ENCODE assay signal across 17 cellular contexts in genomic region chr1:234920136-234920842, GRCh38.
DNase-seq lines count a peak whose midpoint lies in the region; FAIRE-seq and TF ChIP-seq lines count a peak whose summit lies in the region.
"Had no signal": no experiment of that assay in that cellular context is flagged by ENCODE, and none has a peak within 500 bp of the region (broad histone marks: within the 10 kb centered on the region; RNA-seq: fewer than 3 reads in every experiment).

No MANE protein-coding gene starts in this region.

- FAIRE-seq in endothelial cell of umbilical vein (lab: Jason Lieb, UNC): no peak
- FAIRE-seq: bronchial epithelial cell, HTR-8/SVneo had no signal

- CTCF ChIA-PET in endothelial cell of umbilical vein (lab: Charles Lee): interaction anchor here (2.2 to 2.9 kb wide), 3 partner anchors 58 to 323 kb away, joined by 6 to 22 read pairs (median 8); no protein-coding TSS in a partner anchor

- no peak overlapping the region for H2AFZ ChIP-seq in endothelial cell of umbilical vein (ENCODE audit: low read depth, low read length)
- no peak overlapping the region for H2AFZ ChIP-seq in osteoblast (ENCODE audit: low read length)

- dilution Hi-C loops in endothelial cell of umbilical vein (cut with MboI; ENCODE audit: extremely low pct_ligation_motif_present, low sequenced_read_pairs): no loop called here

- no peaks in the 10 kb centered on the region for H3K9me1 ChIP-seq in endothelial cell of umbilical vein (replicated peaks; ENCODE audit: control insufficient read depth, extremely low read depth, insufficient read depth, low read length)

- H3K27ac ChIP-seq in endothelial cell of umbilical vein (ENCODE audit: insufficient read depth, low read depth, low read length) (peak overlapping the region; percentile 78), osteoblast (ENCODE audit: low read depth, low read length) (peak overlapping the region; percentile 83), tibial artery (peak overlapping the region; percentile 80 to 85), dorsolateral prefrontal cortex (no peak overlapping the region)

- no peak overlapping the region for H3K9ac ChIP-seq in endothelial cell of umbilical vein (replicated peaks; ENCODE audit: extremely low read depth, insufficient read depth, low read length)

- POLR2A ChIA-PET in endothelial cell of umbilical vein (lab: Charles Lee): interaction anchor here (0.8 kb wide), 1 partner anchor 29 kb away, joined by 3 read pairs; no protein-coding TSS in a partner anchor

- TF ChIP-seq CTCF in endothelial cell of umbilical vein (IDR thresholded peaks at IDR 0.05; ENCODE audit: extremely low read depth in 1 of 2, insufficient read depth in 1 of 2, low read depth in 1 of 2, low read length in 2 of 2) (no peak), osteoblast (IDR thresholded peaks at IDR 0.05; ENCODE audit: extremely low read depth, low read depth, low read length) (no peak), tibial artery (IDR thresholded peaks at IDR 0.05) (no peak), dorsolateral prefrontal cortex (IDR thresholded peaks at IDR 0.05 in 54 of 56, conservative IDR thresholded peaks at IDR 0.05 in 2 of 56; ENCODE audit: low read depth in 1 of 56, partially characterized antibody in 56 of 56) (no peak)

- H4K20me1 ChIP-seq in endothelial cell of umbilical vein (replicated peaks; ENCODE audit: control insufficient read depth, extremely low read depth, insufficient read depth, low read length) (no peaks in the 10 kb centered on the region), osteoblast (ENCODE audit: insufficient read depth, low read length) (no peaks in the 10 kb centered on the region)

- peak; percentile 45 for DNase-seq in activated effector memory CD4-positive, alpha-beta T cell treated with anti-CD3 and anti-CD28 coated beads, Interleukin-2, amount 50 U/mL, for 16 hours
- DNase-seq in activated effector memory CD4-positive, alpha-beta T cell treated with Interleukin-2 at 50 U/mL for 16 hours: no peak
- DNase-seq in endothelial cell of umbilical vein (ENCODE audit: low read depth, low spot score): no peak
- no peak for DNase-seq in osteoblast (ENCODE audit: insufficient read length, low spot score, missing footprints)
- peak in 1 of 2 donors; percentile 56 for DNase-seq in tibial artery
- DNase-seq in SHP77 (lab: John Stamatoyannopoulos, UW): no peak
- DNase-seq in MV-4-11 (lab: John Stamatoyannopoulos, UW): no peak
- DNase-seq in dorsolateral prefrontal cortex: no peak
- DNase-seq: activated CD4-positive, alpha-beta T cell treated with anti-CD3 and anti-CD28 coated beads, Interleukin-2, amount 10 ng/mL, durations not matched to agents 7 days and 5 days; activated naive CD8-positive, alpha-beta T cell treated with anti-CD3 and anti-CD28 coated beads for 36 hours; activated T-cell treated with anti-CD3 and anti-CD28 coated beads for 4 hours; DMS53; HCEC 1CT; NCI-H1694 treated with DMSO at 0.1 percent for 48 hours; NCI-H446 had no signal

- H3K79me2 ChIP-seq in endothelial cell of umbilical vein (ENCODE audit: control insufficient read depth, insufficient read depth, low read length): no peaks in the 10 kb centered on the region
- no peaks in the 10 kb centered on the region for H3K79me2 ChIP-seq in osteoblast (ENCODE audit: insufficient read depth, low read length)

- TF ChIP-seq POLR2A in endothelial cell of umbilical vein (IDR thresholded peaks at IDR 0.05; ENCODE audit: low read depth, low read length): no peak

- H3K9me3 ChIP-seq in endothelial cell of umbilical vein (replicated peaks; ENCODE audit: control insufficient read depth, insufficient read depth, low read length) (no peaks in the 10 kb centered on the region), osteoblast (ENCODE audit: low read depth, low read length) (no peaks in the 10 kb centered on the region), tibial artery (no peaks in the 10 kb centered on the region)

- H3K27me3 ChIP-seq in endothelial cell of umbilical vein (ENCODE audit: control insufficient read depth in 2 of 2, insufficient read depth in 2 of 2, low read length in 2 of 2) (no peaks in the 10 kb centered on the region), osteoblast (ENCODE audit: insufficient read depth, low read length) (no peaks in the 10 kb centered on the region), tibial artery (no peaks in the 10 kb centered on the region), dorsolateral prefrontal cortex (no peaks in the 10 kb centered on the region)

- H3K4me1 ChIP-seq in endothelial cell of umbilical vein (ENCODE audit: control insufficient read depth, extremely low read depth, insufficient read depth, low read length) (peaks cover 49% of the 10 kb centered on the region), osteoblast (ENCODE audit: insufficient read depth, low read length) (peaks cover 29% of the 10 kb centered on the region), tibial artery (peaks cover 10 to 72% (median 63%) of the 10 kb centered on the region in 4 donors)

- intact Hi-C loops in endothelial cell of umbilical vein (cut with micrococcal nuclease) (no loop called here), tibial artery (cut with DNase I; ENCODE audit: low total_unique reads) (no loop called here), dorsolateral prefrontal cortex (cut with DNase I) (no loop called here)

- H3K4me3 ChIP-seq in endothelial cell of umbilical vein (replicated peaks in 1 of 3; ENCODE audit: insufficient read depth in 1 of 3, low read depth in 1 of 3, low read length in 3 of 3): no peak overlapping the region
- no peak overlapping the region for H3K4me3 ChIP-seq in osteoblast (ENCODE audit: insufficient read depth, low read length)
- no peak overlapping the region for H3K4me3 ChIP-seq in tibial artery
- H3K4me3 ChIP-seq in dorsolateral prefrontal cortex: no peak overlapping the region

- no peaks in the 10 kb centered on the region for H3K36me3 ChIP-seq in endothelial cell of umbilical vein (ENCODE audit: control insufficient read depth in 2 of 2, extremely low read depth in 1 of 2, insufficient read depth in 2 of 2, low read length in 2 of 2)
- no peaks in the 10 kb centered on the region for H3K36me3 ChIP-seq in osteoblast (ENCODE audit: insufficient read depth, low read length)
- H3K36me3 ChIP-seq in tibial artery: no peaks in the 10 kb centered on the region

- BruUV-seq in endothelial cell of umbilical vein (replicated peaks; lab: Mats Ljungman, UMichigan): no TSS peak

- H3K4me2 ChIP-seq in endothelial cell of umbilical vein (ENCODE audit: insufficient read depth, low read length) (no peak overlapping the region), osteoblast (ENCODE audit: insufficient read depth, low read length) (no peak overlapping the region)

TF ChIP-seq in endothelial cell of umbilical vein, 7 proteins besides CTCF, POLR2A, EP300 and RAD21:
- TF ChIP-seq JUN (IDR thresholded peaks at IDR 0.05; ENCODE audit: borderline replicate concordance, insufficient read depth, insufficient read length, low read depth) (no peak), MAX (IDR thresholded peaks at IDR 0.05; ENCODE audit: insufficient read depth, insufficient read length) (no peak), POLR2AphosphoS5 (IDR thresholded peaks at IDR 0.05; ENCODE audit: insufficient read depth, low read depth, low read length) (no peak), EZH2 (IDR thresholded peaks at IDR 0.05; ENCODE audit: borderline replicate concordance, low read depth, low read length, severe bottlenecking) (no peak), GATA2 (IDR thresholded peaks at IDR 0.05; ENCODE audit: insufficient read depth, insufficient read length, low read depth, low read length) (no peak), MYC (IDR thresholded peaks at IDR 0.05; ENCODE audit: low read depth, low read length) (no peak), FOS (IDR thresholded peaks at IDR 0.05; ENCODE audit: borderline replicate concordance, insufficient read depth, low read length) (no peak)
TF ChIP-seq in endothelial cell of umbilical vein: peak in this region for 0.

Comparison
In these comparisons a context has a peak if more than half of its experiments do, and no peak if none do; other contexts are left out.
1. H3K27ac ChIP-seq: peak in endothelial cell of umbilical vein (single experiment), osteoblast (single experiment) and tibial artery (2 of 2); none in dorsolateral prefrontal cortex (0 of 59).